11 cellular contexts compared by ENCODE assay signal in the genomic region with DNA sequence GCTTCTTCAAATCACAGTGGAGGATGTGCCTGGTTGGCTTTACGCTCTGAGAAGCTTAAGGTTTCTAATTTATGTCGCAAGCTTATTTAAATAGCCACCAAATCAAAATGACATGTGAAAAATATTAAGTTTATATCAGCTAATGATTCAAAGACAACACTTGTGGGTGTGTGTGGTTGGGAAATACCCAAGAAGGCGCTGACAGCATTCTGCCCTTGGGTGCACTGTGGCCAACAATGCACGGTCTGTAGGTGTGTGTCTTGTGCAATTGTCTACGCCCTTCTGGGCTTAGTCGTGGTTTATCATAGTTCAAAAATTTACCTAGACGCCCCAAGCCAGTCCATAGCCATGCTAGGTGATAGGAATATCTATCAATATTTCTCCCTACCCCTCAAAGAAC.
DNase-seq lines count a peak whose midpoint lies in the region; ATAC-seq, FAIRE-seq and TF ChIP-seq lines count a peak whose summit lies in the region.
"Had no signal": no experiment of that assay in that cellular context is flagged by ENCODE, and none has a peak within 500 bp of the region (broad histone marks: within the 10 kb centered on the region; RNA-seq: fewer than 3 reads in every experiment).

No MANE protein-coding gene starts in this region.

- H3K9ac ChIP-seq in GM12878 (ENCODE audit: control insufficient read depth, insufficient read depth, low read length): no peak overlapping the region
- H3K9ac ChIP-seq: BLaER1 treated with 17β-estradiol and CSF1 and Interleukin-3, amounts not matched to agents 10 nM and 100 nM had no signal

- H3K36me3 ChIP-seq in GM12878 (ENCODE audit: control insufficient read depth in 2 of 2, insufficient read depth in 2 of 2, low read length in 1 of 2) (no peaks in the 10 kb centered on the region), SJCRH30 (no peaks in the 10 kb centered on the region)
- H3K36me3 ChIP-seq: BLaER1 treated with 17β-estradiol and CSF1 and Interleukin-3, amounts not matched to agents 10 nM and 100 nM had no signal

- SMC1A ChIA-PET in GM12878 (lab: Charles Lee; ENCODE audit: uncharacterized antibody, unreplicated experiment): interaction anchor here (0.5 to 2.3 kb wide), 17 partner anchors 9 to 180 kb away, joined by 3 to 10 read pairs (median 3); no protein-coding TSS in a partner anchor

- peaks cover 8% of the 10 kb centered on the region for H3K4me1 Mint-ChIP-seq in osteocyte (ENCODE audit: unreplicated experiment)
- H3K4me1 Mint-ChIP-seq: neural crest cell had no signal

- no peaks in the 10 kb centered on the region for H3K27me3 ChIP-seq in GM12878 (replicated peaks in 1 of 2; ENCODE audit: control insufficient read depth in 2 of 2, insufficient read depth in 2 of 2, low read length in 1 of 2)
- no peaks in the 10 kb centered on the region for H3K27me3 ChIP-seq in SJCRH30
- H3K27me3 ChIP-seq: BLaER1 treated with 17β-estradiol and CSF1 and Interleukin-3, amounts not matched to agents 10 nM and 100 nM had no signal

- intact Hi-C loops in GM12878 (cut with micrococcal nuclease; ENCODE audit: unreplicated experiment): no loop called here

- peak in 1 of 2 experiments; percentile 75; a peak in 2 of 4 replicates for TF ChIP-seq EP300 in GM12878 (IDR thresholded peaks at IDR 0.05; ENCODE audit: borderline replicate concordance in 1 of 2, control insufficient read depth in 1 of 2, low read depth in 2 of 2, low read length in 2 of 2)

- peaks cover 15% of the 10 kb centered on the region for H3K36me3 Mint-ChIP-seq in osteocyte (ENCODE audit: unreplicated experiment)

- no peak overlapping the region for H3K4me3 ChIP-seq in GM12878
- no peak overlapping the region for H3K4me3 ChIP-seq in SJCRH30
- H3K4me3 ChIP-seq: BLaER1 treated with 17β-estradiol and CSF1 and Interleukin-3, amounts not matched to agents 10 nM and 100 nM had no signal

- no TSS peak for BruUV-seq in GM12878 (replicated peaks; lab: Mats Ljungman, UMichigan)

- H2AFZ ChIP-seq in GM12878 (ENCODE audit: control insufficient read depth, low read depth, low read length): no peak overlapping the region

- no peak overlapping the region for H3K27ac ChIP-seq in GM12878 (ENCODE audit: control insufficient read depth, insufficient read depth)
- no peak overlapping the region for H3K27ac ChIP-seq in SJCRH30
- H3K27ac ChIP-seq: BLaER1 treated with 17β-estradiol and CSF1 and Interleukin-3, amounts not matched to agents 10 nM and 100 nM had no signal

- no peaks in the 10 kb centered on the region for H3K9me3 Mint-ChIP-seq in osteocyte (ENCODE audit: unreplicated experiment)
- H3K9me3 Mint-ChIP-seq: neural crest cell had no signal

- FAIRE-seq in GM12878 (lab: Jason Lieb, UNC): peak; percentile 71

- no peaks in the 10 kb centered on the region for H3K79me2 ChIP-seq in GM12878 (ENCODE audit: control insufficient read depth, insufficient read depth, low read length)

- in situ Hi-C loops in GM12878 (cut with MboI): no loop called here

- WGBS in GM12878 (ENCODE audit: insufficient coverage, insufficient replicate concordance, low lambda C conversion rate, missing lambda C conversion rate): 17% methylated on average over 7 of the region's 7 CpGs

- TF ChIP-seq CTCF in GM12878 (IDR thresholded peaks at IDR 0.05 in 2 of 3, conservative IDR thresholded peaks at IDR 0.05 in 1 of 3; ENCODE audit: control insufficient read depth in 2 of 3, extremely low read depth in 1 of 3, insufficient read depth in 1 of 3, low read depth in 3 of 3, low read length in 3 of 3): no peak
- no peak for TF ChIP-seq CTCF in osteocyte (IDR thresholded peaks at IDR 0.05)

- no peak for TF ChIP-seq RAD21 in GM12878 (IDR thresholded peaks at IDR 0.05; ENCODE audit: insufficient read depth, low read depth, low read length)

- no peak overlapping the region for H3K27ac Mint-ChIP-seq in osteocyte (ENCODE audit: unreplicated experiment)

- no peaks in the 10 kb centered on the region for H3K9me3 ChIP-seq in GM12878 (replicated peaks; ENCODE audit: control insufficient read depth, insufficient read depth, low read length)
- no peaks in the 10 kb centered on the region for H3K9me3 ChIP-seq in SJCRH30 (replicated peaks)
- H3K9me3 ChIP-seq: BLaER1 treated with 17β-estradiol and CSF1 and Interleukin-3, amounts not matched to agents 10 nM and 100 nM had no signal

- 0 out of 2 replicates have a peak overlapping the region, but pooled peaks have one; percentile 32 for H3K4me2 ChIP-seq in GM12878 (ENCODE audit: control insufficient read depth, insufficient read depth)
- H3K4me2 ChIP-seq: BLaER1 treated with 17β-estradiol and CSF1 and Interleukin-3, amounts not matched to agents 10 nM and 100 nM had no signal

- CTCF ChIA-PET in GM12878 (lab: Yijun Ruan, JAX): interaction anchor here (0.7 to 1.6 kb wide), 6 partner anchors 9 to 104 kb away, joined by 3 to 5 read pairs (median 4); no protein-coding TSS in a partner anchor

- TF ChIP-seq POLR2A in GM12878 (IDR thresholded peaks at IDR 0.05; ENCODE audit: low read depth, low read length): no peak

- no peak overlapping the region for H3K4me3 Mint-ChIP-seq in osteocyte (ENCODE audit: unreplicated experiment)
- H3K4me3 Mint-ChIP-seq: neural crest cell had no signal

- RAD21 ChIA-PET in GM12878 (lab: Charles Lee; ENCODE audit: unreplicated experiment): interaction anchor here (0.7 to 2.4 kb wide), 13 partner anchors 9 to 104 kb away, joined by 3 to 12 read pairs (median 3); no protein-coding TSS in a partner anchor

- peak; percentile 37 for DNase-seq in A172 (ENCODE audit: low spot score)
- DNase-seq in GM12878 (ENCODE audit: low read depth, low spot score): peak; percentile 23
- no peak for DNase-seq in NCI-H187 treated with DMSO at 0.1 percent for 48 hours (lab: John Stamatoyannopoulos, UW)
- DNase-seq in osteocyte (ENCODE audit: extremely low spot score, unreplicated experiment): no peak
- DNase-seq in SJCRH30: no peak
- no peak for DNase-seq in superior temporal gyrus (ENCODE audit: extremely low spot score)
- DNase-seq: substantia nigra had no signal

- no peaks in the 10 kb centered on the region for H3K27me3 Mint-ChIP-seq in osteocyte (ENCODE audit: unreplicated experiment)

- ATAC-seq in GM19025 (IDR thresholded peaks at IDR 0.05; ENCODE audit: low read depth, unreplicated experiment): peak; percentile 96
- peak; percentile 60 for ATAC-seq in HG03060 (IDR thresholded peaks at IDR 0.05; ENCODE audit: low read depth, unreplicated experiment)
- peak; percentile 99 for ATAC-seq in GM12878

- H3K4me1 ChIP-seq in GM12878 (ENCODE audit: control insufficient read depth, insufficient read depth, low read length) (no peaks in the 10 kb centered on the region), SJCRH30 (no peaks in the 10 kb centered on the region)
- H3K4me1 ChIP-seq: BLaER1 treated with 17β-estradiol and CSF1 and Interleukin-3, amounts not matched to agents 10 nM and 100 nM had no signal

- POLR2A ChIA-PET in GM12878 (lab: Charles Lee): interaction anchor here (0.9 kb wide), 1 partner anchor 64 kb away, joined by 3 read pairs; no protein-coding TSS in a partner anchor

- no peaks in the 10 kb centered on the region for H4K20me1 ChIP-seq in GM12878 (ENCODE audit: control insufficient read depth, insufficient read depth)
- H4K20me1 ChIP-seq: BLaER1 treated with 17β-estradiol and CSF1 and Interleukin-3, amounts not matched to agents 10 nM and 100 nM had no signal

TF ChIP-seq in GM12878, 131 proteins besides CTCF, POLR2A, EP300 and RAD21 (continues in another document):
- TF ChIP-seq MEF2B (IDR thresholded peaks at IDR 0.05; ENCODE audit: partially characterized antibody, poor library complexity, severe bottlenecking): peak; percentile 29
- TF ChIP-seq, protein P1, sequence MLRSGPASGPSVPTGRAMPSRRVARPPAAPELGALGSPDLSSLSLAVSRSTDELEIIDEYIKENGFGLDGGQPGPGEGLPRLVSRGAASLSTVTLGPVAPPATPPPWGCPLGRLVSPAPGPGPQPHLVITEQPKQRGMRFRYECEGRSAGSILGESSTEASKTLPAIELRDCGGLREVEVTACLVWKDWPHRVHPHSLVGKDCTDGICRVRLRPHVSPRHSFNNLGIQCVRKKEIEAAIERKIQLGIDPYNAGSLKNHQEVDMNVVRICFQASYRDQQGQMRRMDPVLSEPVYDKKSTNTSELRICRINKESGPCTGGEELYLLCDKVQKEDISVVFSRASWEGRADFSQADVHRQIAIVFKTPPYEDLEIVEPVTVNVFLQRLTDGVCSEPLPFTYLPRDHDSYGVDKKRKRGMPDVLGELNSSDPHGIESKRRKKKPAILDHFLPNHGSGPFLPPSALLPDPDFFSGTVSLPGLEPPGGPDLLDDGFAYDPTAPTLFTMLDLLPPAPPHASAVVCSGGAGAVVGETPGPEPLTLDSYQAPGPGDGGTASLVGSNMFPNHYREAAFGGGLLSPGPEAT (IDR thresholded peaks at IDR 0.05; ENCODE audit: low read depth): peak; percentile 82
- TF ChIP-seq, protein P2, sequence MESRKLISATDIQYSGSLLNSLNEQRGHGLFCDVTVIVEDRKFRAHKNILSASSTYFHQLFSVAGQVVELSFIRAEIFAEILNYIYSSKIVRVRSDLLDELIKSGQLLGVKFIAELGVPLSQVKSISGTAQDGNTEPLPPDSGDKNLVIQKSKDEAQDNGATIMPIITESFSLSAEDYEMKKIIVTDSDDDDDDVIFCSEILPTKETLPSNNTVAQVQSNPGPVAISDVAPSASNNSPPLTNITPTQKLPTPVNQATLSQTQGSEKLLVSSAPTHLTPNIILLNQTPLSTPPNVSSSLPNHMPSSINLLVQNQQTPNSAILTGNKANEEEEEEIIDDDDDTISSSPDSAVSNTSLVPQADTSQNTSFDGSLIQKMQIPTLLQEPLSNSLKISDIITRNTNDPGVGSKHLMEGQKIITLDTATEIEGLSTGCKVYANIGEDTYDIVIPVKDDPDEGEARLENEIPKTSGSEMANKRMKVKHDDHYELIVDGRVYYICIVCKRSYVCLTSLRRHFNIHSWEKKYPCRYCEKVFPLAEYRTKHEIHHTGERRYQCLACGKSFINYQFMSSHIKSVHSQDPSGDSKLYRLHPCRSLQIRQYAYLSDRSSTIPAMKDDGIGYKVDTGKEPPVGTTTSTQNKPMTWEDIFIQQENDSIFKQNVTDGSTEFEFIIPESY (IDR thresholded peaks at IDR 0.05): 0 out of 2 replicates have a peak, but pooled peaks have one; percentile 45
- peak; percentile 56 for TF ChIP-seq RELA (IDR thresholded peaks at IDR 0.05; ENCODE audit: borderline replicate concordance, partially characterized antibody)
- no peak for TF ChIP-seq ZBED1 (IDR thresholded peaks at IDR 0.05; ENCODE audit: borderline replicate concordance)
- peak; percentile 69 for TF ChIP-seq BCL11A (IDR thresholded peaks at IDR 0.05; ENCODE audit: low read depth, low read length)
- TF ChIP-seq NFIC (IDR thresholded peaks at IDR 0.05; ENCODE audit: low read depth, low read length): peak; percentile 41; the same call in 1 of the 2 replicates

Comparison
In these comparisons a context has a peak if more than half of its experiments do, and no peak if none do; other contexts are left out.
1. DNase-seq: peak in A172 (single experiment) and GM12878 (single experiment); none in NCI-H187 treated with DMSO at 0.1 percent for 48 hours (single experiment), osteocyte (single experiment), SJCRH30 (0 of 2) and superior temporal gyrus (single experiment).
2. Peak in every context shown above with its lines, with median percentiles within 50 percentile points of each other: ATAC-seq.